In genomic region chr16:75044800-75045361, GRCh38 we compare ENCODE assay signal across 10 cellular contexts. TPM values are rescaled to one million over a fixed set of nuclear protein-coding genes. Genes with fewer than 3 reads are reported as not detected.
DNase-seq lines count a peak whose midpoint lies in the region; ATAC-seq, FAIRE-seq and TF ChIP-seq lines count a peak whose summit lies in the region.
"Had no signal": no experiment of that assay in that cellular context is flagged by ENCODE, and none has a peak within 500 bp of the region (broad histone marks: within the 10 kb centered on the region; RNA-seq: fewer than 3 reads in every experiment).

No MANE protein-coding gene starts in this region.

- FAIRE-seq in GM12878 (lab: Jason Lieb, UNC), result no peak

- SMC1A ChIA-PET in GM12878 (lab: Charles Lee; ENCODE audit: uncharacterized antibody, unreplicated experiment), result interaction anchor here (0.6 to 2.0 kb wide), 3 partner anchors 11 to 282 kb away, joined by 4 to 13 read pairs (median 5); no protein-coding TSS in a partner anchor

- no peak for TF ChIP-seq RAD21 in GM12878 (IDR thresholded peaks at IDR 0.05; ENCODE audit: insufficient read depth, low read depth, low read length)

- no peak overlapping the region for H2AFZ ChIP-seq in GM12878 (ENCODE audit: control insufficient read depth, low read depth, low read length)

- TF ChIP-seq CTCF in HEK293 (tag by site-specific recombination; IDR thresholded peaks at IDR 0.05), result no peak
- no peak for TF ChIP-seq CTCF in GM12878 (IDR thresholded peaks at IDR 0.05 in 2 of 3, conservative IDR thresholded peaks at IDR 0.05 in 1 of 3; ENCODE audit: control insufficient read depth in 2 of 3, extremely low read depth in 1 of 3, insufficient read depth in 1 of 3, low read depth in 3 of 3, low read length in 3 of 3)
- TF ChIP-seq CTCF in tibial artery (IDR thresholded peaks at IDR 0.05), result no peak

- intact Hi-C loops in GM12878 (cut with micrococcal nuclease; ENCODE audit: unreplicated experiment), result no loop called here
- intact Hi-C loops in tibial artery (cut with DNase I; ENCODE audit: low total_unique reads), result loop anchor here (10.0 kb wide), 1 partner anchor 60 kb away; no protein-coding TSS in a partner anchor

- H3K79me2 ChIP-seq in GM12878 (ENCODE audit: control insufficient read depth, insufficient read depth, low read length), result peaks cover 4% of the 10 kb centered on the region

- ATAC-seq in GM12878, result no peak
- ATAC-seq: activated CD8-positive, alpha-beta T cell treated with anti-CD3 and anti-CD28 coated beads, Interleukin-2, amount 10 ng/mL, durations not matched to agents 7 days and 5 days had no signal

- DNase-seq in GM12878 (ENCODE audit: low read depth, low spot score) (no peak), iris pigment epithelial cell (ENCODE audit: low read depth) (peak; percentile 59), tibial artery (peak; percentile 37 to 76), glomerular visceral epithelial cell (ENCODE audit: extremely low spot score) (no peak), middle frontal gyrus (ENCODE audit: extremely low spot score, low spot score) (no peak), SKM-1 (lab: John Stamatoyannopoulos, UW; ENCODE audit: unreplicated experiment) (no peak)
- DNase-seq: activated CD8-positive, alpha-beta T cell treated with anti-CD3 and anti-CD28 coated beads, Interleukin-2, amount 10 ng/mL, durations not matched to agents 7 days and 5 days; SIG-M5 had no signal

- no peak overlapping the region for H3K9ac ChIP-seq in GM12878 (ENCODE audit: control insufficient read depth, insufficient read depth, low read length)

- H3K36me3 ChIP-seq in HEK293 (ENCODE audit: control insufficient read depth in 2 of 2, insufficient read depth in 1 of 2, low read length in 2 of 2) (no peaks in the 10 kb centered on the region), GM12878 (ENCODE audit: control insufficient read depth in 2 of 2, insufficient read depth in 2 of 2, low read length in 1 of 2) (no peaks in the 10 kb centered on the region), tibial artery (no peaks in the 10 kb centered on the region)

- no peaks in the 10 kb centered on the region for H4K20me1 ChIP-seq in GM12878 (ENCODE audit: control insufficient read depth, insufficient read depth)

- RAD21 ChIA-PET in GM12878 (lab: Charles Lee; ENCODE audit: unreplicated experiment), result interaction anchor here (0.9 kb wide), 1 partner anchor 15 kb away, joined by 4 read pairs; no protein-coding TSS in a partner anchor

- no TSS peak for BruUV-seq in GM12878 (replicated peaks; lab: Mats Ljungman, UMichigan)

- no peak for TF ChIP-seq POLR2A in GM12878 (IDR thresholded peaks at IDR 0.05; ENCODE audit: low read depth, low read length)

- CTCF ChIA-PET in HEK293 (lab: Yijun Ruan, JAX) (interaction anchor here (0.6 to 0.9 kb wide), 3 partner anchors 18 to 66 kb away, joined by 3 to 4 read pairs (median 4); no protein-coding TSS in a partner anchor), GM12878 (lab: Yijun Ruan, JAX) (interaction anchor here (0.9 to 1.2 kb wide), 2 partner anchors 8 to 18 kb away, joined by 3 read pairs; no protein-coding TSS in a partner anchor)

- H3K27me3 ChIP-seq in GM12878 (replicated peaks in 1 of 2; ENCODE audit: control insufficient read depth in 2 of 2, insufficient read depth in 2 of 2, low read length in 1 of 2) (no peaks in the 10 kb centered on the region), tibial artery (no peaks in the 10 kb centered on the region)

- TF ChIP-seq EP300 in GM12878 (IDR thresholded peaks at IDR 0.05; ENCODE audit: borderline replicate concordance in 1 of 2, control insufficient read depth in 1 of 2, low read depth in 2 of 2, low read length in 2 of 2), result no peak

- H3K9me3 ChIP-seq in HEK293 (ENCODE audit: control insufficient read depth, insufficient read depth, low read depth, low read length), result no peaks in the 10 kb centered on the region
- no peaks in the 10 kb centered on the region; the same call in 2 of the 3 replicates for H3K9me3 ChIP-seq in GM12878 (replicated peaks; ENCODE audit: control insufficient read depth, insufficient read depth, low read length)
- no peaks in the 10 kb centered on the region for H3K9me3 ChIP-seq in tibial artery

- H3K27ac ChIP-seq in HEK293 (ENCODE audit: extremely low read depth, low read depth, low read length) (no peak overlapping the region), GM12878 (ENCODE audit: control insufficient read depth, insufficient read depth) (no peak overlapping the region), tibial artery (peak overlapping the region; percentile 34 to 62)

- H3K4me1 ChIP-seq in HEK293 (ENCODE audit: control insufficient read depth, insufficient read depth, low read length), result no peaks in the 10 kb centered on the region
- peaks cover 27% of the 10 kb centered on the region for H3K4me1 ChIP-seq in GM12878 (ENCODE audit: control insufficient read depth, insufficient read depth, low read length)
- H3K4me1 ChIP-seq in tibial artery, result peaks cover 0 to 44% (median 26%) of the 10 kb centered on the region in 4 donors

- H3K4me3 ChIP-seq in HEK293 (ENCODE audit: low read depth, low read length) (no peak overlapping the region), GM12878 (peak overlapping the region; percentile 29; the same call in 1 of the 2 replicates), tibial artery (no peak overlapping the region)

- 92% methylated on average over 3 of the region's 3 CpGs for WGBS in GM12878 (ENCODE audit: insufficient coverage, insufficient replicate concordance, low lambda C conversion rate, missing lambda C conversion rate)

- POLR2A ChIA-PET in HEK293 (lab: Yijun Ruan, JAX), result no interaction called here
- POLR2A ChIA-PET in GM12878 (lab: Charles Lee), result interaction anchor here (1.3 to 1.5 kb wide), 3 partner anchors 11 to 17 kb away, joined by 3 to 7 read pairs (median 5); no protein-coding TSS in a partner anchor

- H3K4me2 ChIP-seq in GM12878 (ENCODE audit: control insufficient read depth, insufficient read depth), result no peak overlapping the region; the same call in 1 of the 2 replicates

- in situ Hi-C loops in GM12878 (cut with MboI), result loop anchor here (10.0 kb wide), 1 partner anchor 60 kb away; no protein-coding TSS in a partner anchor

TF ChIP-seq in GM12878, 131 proteins besides CTCF, POLR2A, EP300 and RAD21 (continues in another document):
- TF ChIP-seq TBL1XR1 (IDR thresholded peaks at IDR 0.05; ENCODE audit: low read depth, low read length) (peak; percentile 43; the same call in 1 of the 2 replicates), RUNX3 (IDR thresholded peaks at IDR 0.05; ENCODE audit: low read length) (peak; percentile 24; the same call in 1 of the 2 replicates), MEF2B (IDR thresholded peaks at IDR 0.05; ENCODE audit: partially characterized antibody, poor library complexity, severe bottlenecking) (peak; percentile 16), KDM1A (IDR thresholded peaks at IDR 0.05; ENCODE audit: borderline replicate concordance) (no peak), HCFC1 (IDR thresholded peaks at IDR 0.05; ENCODE audit: low read length) (no peak)

RNA-seq across cellular contexts. Expression of gene ZNRF1, which starts 46.1 kb away (rescaled TPM):
- total RNA-seq in GM12878 (2013; cell fraction: nucleolus; rRNA removed), result 35.1 and 37.4 TPM in 2 replicates
- 15.6 and 16.3 TPM in 2 replicates for total RNA-seq in GM12878 (2014; rRNA removed)
- 6.1 and 7.1 TPM in 2 replicates for total RNA-seq in GM12878 (2014; rRNA removed; fragmentation: Illumina TruSeq; extraction: Trizol)
- 24.2 and 25.9 TPM in 2 replicates for total RNA-seq in GM12878 (2021)
- 3.4 TPM for polyA plus RNA-seq in GM12878 (2011; ENCODE audit: low read depth)
- 12.1 and 19.7 TPM in 2 replicates for polyA plus RNA-seq in GM12878 (2011; rRNA removed)
- 11.1 and 19.5 TPM in 2 replicates for polyA plus RNA-seq in GM12878 (2011; cell fraction: cytosol; rRNA removed)
- 17.6 and 19.0 TPM in 2 replicates for polyA plus RNA-seq in GM12878 (2011; cell fraction: nucleus; rRNA removed)
- polyA plus RNA-seq in GM12878 (2012), result 11.1 and 12.1 TPM in 2 replicates
- 7.8 and 14.4 TPM in 2 replicates for polyA plus RNA-seq in GM12878 (2014; fragmentation: Illumina TruSeq; extraction: Trizol)
- 10 to 100 TPM; 12.0 to 14.2 TPM for polyA plus RNA-seq in GM12878 (2014; fragmentation: Nextera tagmentation; extraction: Ambion mirVana)
- polyA plus RNA-seq in GM12878 (2014; rRNA removed), result 23.0 and 26.4 TPM in 2 replicates
- 1 to 10 TPM; 5.8 to 6.7 TPM for polyA plus RNA-seq in GM12878 (2016; fragmentation: Nextera tagmentation; extraction: Ambion mirVana)
- polyA minus RNA-seq in GM12878 (2011; rRNA and poly(A)+ RNA removed), result 15.7 and 16.9 TPM in 2 replicates
- polyA minus RNA-seq in GM12878 (2011; cell fraction: cytosol; rRNA and poly(A)+ RNA removed), result 9.1 and 12.5 TPM in 2 replicates
- 8.5 and 16.7 TPM in 2 replicates for polyA minus RNA-seq in GM12878 (2011; cell fraction: nucleus; rRNA and poly(A)+ RNA removed)
- polyA plus RNA-seq: IgD-negative memory B cell had no signal

RNA-seq across cellular contexts. Expression of gene WDR59, which starts 60.0 kb away (rescaled TPM):
- total RNA-seq in GM12878 (2013; cell fraction: nucleolus; rRNA removed), result 135 and 136 TPM in 2 replicates
- total RNA-seq in GM12878 (2014; rRNA removed) (23.7 and 24.3 TPM in 2 replicates), GM12878 (2014; rRNA removed; fragmentation: Illumina TruSeq; extraction: Trizol) (17.2 and 19.0 TPM in 2 replicates), GM12878 (2021) (54.9 and 62.0 TPM in 2 replicates)
- 19.6 TPM for polyA plus RNA-seq in GM12878 (2011; ENCODE audit: low read depth)
- polyA plus RNA-seq in GM12878 (2011; rRNA removed) (64.5 and 78.4 TPM in 2 replicates), GM12878 (2014; fragmentation: Illumina TruSeq; extraction: Trizol) (31.1 and 32.7 TPM in 2 replicates), GM12878 (2014; fragmentation: Nextera tagmentation; extraction: Ambion mirVana) (10 to 100 TPM in 1 of 2 experiments, 1 to 10 TPM in 1; 9.7 to 11.5 TPM), GM12878 (2014; rRNA removed) (35.1 and 37.7 TPM in 2 replicates), GM12878 (2016; fragmentation: Nextera tagmentation; extraction: Ambion mirVana) (10 to 100 TPM; 19.9 to 25.3 TPM)
- 55.0 and 58.9 TPM in 2 replicates for polyA plus RNA-seq in GM12878 (2011; cell fraction: cytosol; rRNA removed)
- 158 and 164 TPM in 2 replicates for polyA plus RNA-seq in GM12878 (2011; cell fraction: nucleus; rRNA removed)
- polyA plus RNA-seq in GM12878 (2012), result 46.0 and 48.8 TPM in 2 replicates
- 79.4 and 90.2 TPM in 2 replicates for polyA minus RNA-seq in GM12878 (2011; rRNA and poly(A)+ RNA removed)
- 27.7 and 34.0 TPM in 2 replicates for polyA minus RNA-seq in GM12878 (2011; cell fraction: cytosol; rRNA and poly(A)+ RNA removed)
- 29.5 and 51.9 TPM in 2 replicates for polyA minus RNA-seq in GM12878 (2011; cell fraction: nucleus; rRNA and poly(A)+ RNA removed)

Comparison
In these comparisons a context has a peak if more than half of its experiments do, and no peak if none do; other contexts are left out.
1. H3K27ac ChIP-seq: peak in tibial artery (2 of 2); none in HEK293 (single experiment) and GM12878 (single experiment).
2. DNase-seq: peak in iris pigment epithelial cell (single experiment) and tibial artery (2 of 2); none in GM12878 (single experiment), glomerular visceral epithelial cell (single experiment), middle frontal gyrus (single experiment) and SKM-1 (single experiment).